Comparison of ENCODE assay signal across 11 cellular contexts in the genomic region with DNA sequence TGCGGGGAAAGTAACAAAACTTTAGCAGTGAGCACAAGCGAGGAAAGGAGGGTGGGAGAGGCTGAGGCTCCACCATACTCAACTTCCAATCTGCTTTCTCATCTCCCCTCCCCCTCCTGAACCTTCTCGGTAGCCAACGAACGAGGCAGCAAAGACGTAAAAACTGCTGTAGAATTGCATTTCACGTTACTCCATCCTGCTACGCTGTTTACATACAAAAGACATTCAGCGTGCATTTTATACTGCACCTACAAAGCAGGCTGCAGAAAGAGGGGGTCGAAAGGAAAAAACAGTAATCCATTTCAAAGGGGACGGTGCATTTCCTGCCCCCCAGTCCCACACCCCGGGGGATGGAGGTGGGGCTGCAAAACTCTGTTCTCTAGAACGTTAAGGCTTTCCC. TPM values are rescaled to one million over a fixed set of nuclear protein-coding genes. Genes with fewer than 3 reads are reported as not detected.
DNase-seq lines count a peak whose midpoint lies in the region; ATAC-seq, FAIRE-seq and TF ChIP-seq lines count a peak whose summit lies in the region.
"Had no signal": no experiment of that assay in that cellular context is flagged by ENCODE, and none has a peak within 500 bp of the region (broad histone marks: within the 10 kb centered on the region; RNA-seq: fewer than 3 reads in every experiment).

No MANE protein-coding gene starts in this region.

- no peak overlapping the region for H2BK120ac ChIP-seq in mesenchymal stem cell (ENCODE audit: low read depth, low read length)

- peaks cover 52% of the 10 kb centered on the region for H3K4me1 ChIP-seq in endothelial cell of umbilical vein (ENCODE audit: control insufficient read depth, extremely low read depth, insufficient read depth, low read length)
- H3K4me1 ChIP-seq in mesenchymal stem cell (ENCODE audit: control insufficient read depth, insufficient read depth, low read depth, low read length): peaks cover 8% of the 10 kb centered on the region
- no peaks in the 10 kb centered on the region for H3K4me1 ChIP-seq in small intestine (ENCODE audit: control insufficient read depth in 2 of 2, insufficient read depth in 1 of 2, low read depth in 1 of 2, low read length in 1 of 2)
- no peaks in the 10 kb centered on the region for H3K4me1 ChIP-seq in Karpas-422 (ENCODE audit: low read length)

- no peaks in the 10 kb centered on the region; the same call in 1 of the 2 replicates for H3K27me3 ChIP-seq in MG63
- H3K27me3 ChIP-seq in endothelial cell of umbilical vein (ENCODE audit: control insufficient read depth in 2 of 2, insufficient read depth in 2 of 2, low read length in 2 of 2): no peaks in the 10 kb centered on the region
- peaks cover 13 to 20% of the 10 kb centered on the region in 2 experiments for H3K27me3 ChIP-seq in mesenchymal stem cell (ENCODE audit: control insufficient read depth in 1 of 2, insufficient read depth in 1 of 2, low read length in 2 of 2)
- H3K27me3 ChIP-seq in small intestine (ENCODE audit: control insufficient read depth in 2 of 2, insufficient read depth in 2 of 2, low read length in 2 of 2): peaks cover 0 to 5% of the 10 kb centered on the region in 2 donors
- H3K27me3 ChIP-seq in Karpas-422 (ENCODE audit: low read length): no peaks in the 10 kb centered on the region

- H3K27ac Mint-ChIP-seq in type B pancreatic cell (peak overlapping the region; percentile 91), immature natural killer cell (no peak overlapping the region)
- H3K27ac Mint-ChIP-seq: stimulated activated naive CD8-positive, alpha-beta T cell treated with anti-CD3 and anti-CD28 coated beads, Interleukin-15, Interleukin-2, amounts not matched to agents 100 ng/mL and 50 ng/mL, for 24 hours had no signal

- POLR2A ChIA-PET in endothelial cell of umbilical vein (lab: Charles Lee): interaction anchor here (0.7 to 2.0 kb wide), 8 partner anchors 17 to 93 kb away, joined by 3 to 30 read pairs (median 5); no protein-coding TSS in a partner anchor

- no peak for TF ChIP-seq POLR2A in endothelial cell of umbilical vein (IDR thresholded peaks at IDR 0.05; ENCODE audit: low read depth, low read length)

- H2BK12ac ChIP-seq in mesenchymal stem cell (ENCODE audit: low read length in 2 of 2): peak overlapping the region; percentile 9 to 10

- no peaks in the 10 kb centered on the region for H3K9me1 ChIP-seq in endothelial cell of umbilical vein (replicated peaks; ENCODE audit: control insufficient read depth, extremely low read depth, insufficient read depth, low read length)

- peaks cover 9% of the 10 kb centered on the region for H3K4me1 Mint-ChIP-seq in type B pancreatic cell (ENCODE audit: unreplicated experiment)
- H3K4me1 Mint-ChIP-seq in immature natural killer cell: no peaks in the 10 kb centered on the region

- no TSS peak for BruUV-seq in endothelial cell of umbilical vein (replicated peaks; lab: Mats Ljungman, UMichigan)

- intact Hi-C loops in endothelial cell of umbilical vein (cut with micrococcal nuclease): loop anchor here (1.0 to 5.0 kb wide), 4 partner anchors 35 to 205 kb away; no protein-coding TSS in a partner anchor

- no peak overlapping the region for H2BK15ac ChIP-seq in mesenchymal stem cell (ENCODE audit: low read depth, poor library complexity, severe bottlenecking)

- H3K9ac ChIP-seq in endothelial cell of umbilical vein (replicated peaks; ENCODE audit: extremely low read depth, insufficient read depth, low read length): peak overlapping the region; percentile 98
- peak overlapping the region; percentile 89 for H3K9ac ChIP-seq in mesenchymal stem cell (ENCODE audit: low read length)
- no peak overlapping the region for H3K9ac ChIP-seq in Karpas-422 (ENCODE audit: low read length)

- peak overlapping the region in 1 of 2 experiments; percentile 1 for H3K14ac ChIP-seq in mesenchymal stem cell (ENCODE audit: low read length in 2 of 2)

- H3K36me3 ChIP-seq in MG63 (no peaks in the 10 kb centered on the region; the same call in 1 of the 2 replicates), endothelial cell of umbilical vein (ENCODE audit: control insufficient read depth in 2 of 2, extremely low read depth in 1 of 2, insufficient read depth in 2 of 2, low read length in 2 of 2) (peaks cover 23 to 37% of the 10 kb centered on the region in 2 experiments), mesenchymal stem cell (ENCODE audit: control insufficient read depth in 1 of 2, insufficient read depth in 2 of 2, low read depth in 1 of 2, low read length in 2 of 2) (peaks cover 0 to 33% of the 10 kb centered on the region in 2 experiments), small intestine (ENCODE audit: control insufficient read depth in 2 of 2, insufficient read depth in 2 of 2, low read length in 2 of 2) (no peaks in the 10 kb centered on the region), Karpas-422 (ENCODE audit: insufficient read depth, low read length) (no peaks in the 10 kb centered on the region)
- H3K36me3 ChIP-seq: neutrophil had no signal

- peak overlapping the region in 1 of 2 experiments; percentile 45 for H3K4ac ChIP-seq in mesenchymal stem cell (ENCODE audit: low read depth in 1 of 2, low read length in 2 of 2)

- H2AK5ac ChIP-seq in mesenchymal stem cell (ENCODE audit: low read length, severe bottlenecking): no peak overlapping the region

- H4K91ac ChIP-seq in mesenchymal stem cell (ENCODE audit: low read length): no peak overlapping the region

- TF ChIP-seq CTCF in endothelial cell of umbilical vein (IDR thresholded peaks at IDR 0.05; ENCODE audit: extremely low read depth in 1 of 2, insufficient read depth in 1 of 2, low read depth in 1 of 2, low read length in 2 of 2): no peak
- no peak for TF ChIP-seq CTCF in type B pancreatic cell (conservative IDR thresholded peaks at IDR 0.05)

- no peak overlapping the region for H2BK5ac ChIP-seq in mesenchymal stem cell (ENCODE audit: low read depth, low read length, poor library complexity, severe bottlenecking)

- H4K8ac ChIP-seq in mesenchymal stem cell (ENCODE audit: low read length): no peak overlapping the region

- H3K23ac ChIP-seq in mesenchymal stem cell (ENCODE audit: low read length in 2 of 2): peak overlapping the region in 1 of 2 experiments; percentile 9

- H4K20me1 ChIP-seq in endothelial cell of umbilical vein (replicated peaks; ENCODE audit: control insufficient read depth, extremely low read depth, insufficient read depth, low read length): no peaks in the 10 kb centered on the region
- no peaks in the 10 kb centered on the region for H4K20me1 ChIP-seq in Karpas-422 (ENCODE audit: insufficient read depth, low read depth, low read length)

- H3K4me3 Mint-ChIP-seq in type B pancreatic cell (peak overlapping the region; percentile 88), immature natural killer cell (no peak overlapping the region)
- H3K4me3 Mint-ChIP-seq: stimulated activated naive CD8-positive, alpha-beta T cell treated with anti-CD3 and anti-CD28 coated beads, Interleukin-15, Interleukin-2, amounts not matched to agents 100 ng/mL and 50 ng/mL, for 24 hours had no signal

- H3K9me3 ChIP-seq in MG63 (no peaks in the 10 kb centered on the region), endothelial cell of umbilical vein (replicated peaks; ENCODE audit: control insufficient read depth, insufficient read depth, low read length) (no peaks in the 10 kb centered on the region), mesenchymal stem cell (ENCODE audit: control insufficient read depth, low read length) (no peaks in the 10 kb centered on the region), small intestine (ENCODE audit: control insufficient read depth, low read depth) (no peaks in the 10 kb centered on the region), Karpas-422 (ENCODE audit: low read length) (no peaks in the 10 kb centered on the region)
- H3K9me3 ChIP-seq: neutrophil had no signal

- H3K27ac ChIP-seq in endothelial cell of umbilical vein (ENCODE audit: insufficient read depth, low read depth, low read length): peak overlapping the region; percentile 82
- H3K27ac ChIP-seq in mesenchymal stem cell (ENCODE audit: low read length, poor library complexity, severe bottlenecking): no peak overlapping the region
- no peak overlapping the region for H3K27ac ChIP-seq in small intestine (ENCODE audit: low read depth in 1 of 2, low read length in 1 of 2)
- no peak overlapping the region for H3K27ac ChIP-seq in Karpas-422 (ENCODE audit: low read length)
- H3K27ac ChIP-seq: neutrophil had no signal

- CTCF ChIA-PET in endothelial cell of umbilical vein (lab: Charles Lee): interaction anchor here (0.9 to 1.9 kb wide), 6 partner anchors 39 to 208 kb away, joined by 3 to 25 read pairs (median 6); no protein-coding TSS in a partner anchor

- H3K36me3 Mint-ChIP-seq in type B pancreatic cell (no peaks in the 10 kb centered on the region), immature natural killer cell (no peaks in the 10 kb centered on the region)

- FAIRE-seq in endothelial cell of umbilical vein (lab: Jason Lieb, UNC) (peak; percentile 50), small intestine (lab: Jason Lieb, UNC) (no peak)

- H3K4me2 ChIP-seq in endothelial cell of umbilical vein (ENCODE audit: insufficient read depth, low read length): peak overlapping the region; percentile 99
- peak overlapping the region; percentile 98 for H3K4me2 ChIP-seq in mesenchymal stem cell (ENCODE audit: low read length, poor library complexity, severe bottlenecking)
- H3K4me2 ChIP-seq in Karpas-422 (ENCODE audit: low read depth, low read length, poor library complexity, severe bottlenecking): no peak overlapping the region

- no peak overlapping the region for H2AFZ ChIP-seq in endothelial cell of umbilical vein (ENCODE audit: low read depth, low read length)
- peak overlapping the region; percentile 64 for H2AFZ ChIP-seq in mesenchymal stem cell (ENCODE audit: low read depth, low read length)
- no peak overlapping the region for H2AFZ ChIP-seq in Karpas-422 (ENCODE audit: low read length)

- H3K79me2 ChIP-seq in endothelial cell of umbilical vein (ENCODE audit: control insufficient read depth, insufficient read depth, low read length): peaks cover 69% of the 10 kb centered on the region
- H3K79me2 ChIP-seq in Karpas-422 (ENCODE audit: low read length): no peaks in the 10 kb centered on the region

- no peaks in the 10 kb centered on the region for H3K79me1 ChIP-seq in mesenchymal stem cell (replicated peaks; ENCODE audit: low read length, poor library complexity, severe bottlenecking)

- dilution Hi-C loops in endothelial cell of umbilical vein (cut with MboI; ENCODE audit: extremely low pct_ligation_motif_present, low sequenced_read_pairs): no loop called here

- peak overlapping the region; percentile 37 to 68 for H3K18ac ChIP-seq in mesenchymal stem cell (ENCODE audit: low read depth in 1 of 2, low read length in 2 of 2)

- 2% methylated on average over 13 of the region's 13 CpGs for WGBS in mesenchymal stem cell
- 5 to 14% (median 10%) methylated on average over 13 of the region's 13 CpGs for WGBS in small intestine, 3 donors

- no peaks in the 10 kb centered on the region for H3K9me2 ChIP-seq in Karpas-422 (replicated peaks; ENCODE audit: insufficient read depth, low read length)

- H3K27me3 Mint-ChIP-seq in type B pancreatic cell (peaks cover 48% of the 10 kb centered on the region), immature natural killer cell (ENCODE audit: low read depth in 3 of 3) (peaks cover 4 to 9% (median 9%) of the 10 kb centered on the region in 3 donors)

- ATAC-seq in GM18870 (IDR thresholded peaks at IDR 0.05; ENCODE audit: unreplicated experiment): no peak

- H3K9me3 Mint-ChIP-seq in type B pancreatic cell: no peaks in the 10 kb centered on the region
- peaks cover 3 to 12% (median 5%) of the 10 kb centered on the region in 6 donors for H3K9me3 Mint-ChIP-seq in immature natural killer cell
- H3K9me3 Mint-ChIP-seq: stimulated activated naive CD8-positive, alpha-beta T cell treated with anti-CD3 and anti-CD28 coated beads, Interleukin-15, Interleukin-2, amounts not matched to agents 100 ng/mL and 50 ng/mL, for 24 hours had no signal

- DNase-seq in MG63 (no peak), endothelial cell of umbilical vein (ENCODE audit: low read depth, low spot score) (peak; percentile 79), mesenchymal stem cell (peak; percentile 69), type B pancreatic cell (ENCODE audit: extremely low spot score, unreplicated experiment) (no peak), small intestine (no peak), Karpas-422 (no peak), immature natural killer cell (no peak)
- DNase-seq: NCI-H2171 had no signal

- H3K4me3 ChIP-seq in MG63: peak overlapping the region; percentile 62
- peak overlapping the region; percentile 57 to 97 (median 91) for H3K4me3 ChIP-seq in endothelial cell of umbilical vein (replicated peaks in 1 of 3; ENCODE audit: insufficient read depth in 1 of 3, low read depth in 1 of 3, low read length in 3 of 3)
- H3K4me3 ChIP-seq in mesenchymal stem cell (ENCODE audit: insufficient read depth in 1 of 2, low read depth in 1 of 2, low read length in 2 of 2): peak overlapping the region in 1 of 2 experiments; percentile 94
- no peak overlapping the region for H3K4me3 ChIP-seq in small intestine (ENCODE audit: low read depth in 1 of 2, low read length in 2 of 2)
- H3K4me3 ChIP-seq in Karpas-422 (ENCODE audit: low read length): no peak overlapping the region

RNA-seq across cellular contexts. Expression of a gene that starts 1.1 kb away (rescaled TPM):
- total RNA-seq in MG63 (2014; rRNA removed; shearing (Covaris generic); ENCODE audit: low replicate concordance): 69.2 and 70.3 TPM in 2 replicates
- total RNA-seq in endothelial cell of umbilical vein (2,354 and 2,981 TPM in 2 replicates), type B pancreatic cell (ENCODE audit: low replicate concordance) (92.5 and 344 TPM in 2 replicates)
- polyA plus RNA-seq in endothelial cell of umbilical vein (10,356 and 11,813 TPM in 2 replicates), small intestine (10 to 100 TPM in 1 of 3 donors, 1 to 10 TPM in 1, under 1 TPM in 1; 0.89 to 50.1 (median 5.9) TPM), immature natural killer cell (not detected)
- polyA plus RNA-seq in endothelial cell of umbilical vein (2011; cell fraction: cytosol; rRNA removed): 7,787 and 8,501 TPM in 2 replicates
- 6,181 and 7,713 TPM in 2 replicates for polyA plus RNA-seq in endothelial cell of umbilical vein (2011; cell fraction: nucleus; rRNA removed)
- polyA plus RNA-seq in endothelial cell of umbilical vein (2012): 2,631 and 3,819 TPM in 2 replicates
- 9,211 and 9,669 TPM in 2 replicates for polyA minus RNA-seq in endothelial cell of umbilical vein
- polyA minus RNA-seq in endothelial cell of umbilical vein (2011; cell fraction: cytosol; rRNA and poly(A)+ RNA removed): 38.8 TPM
- 5,639 and 5,640 TPM in 2 replicates for polyA minus RNA-seq in endothelial cell of umbilical vein (2011; cell fraction: nucleus; rRNA and poly(A)+ RNA removed)
- 351 TPM for polyA plus RNA-seq in mesenchymal stem cell (2013, experiment 1 of 2)
- polyA plus RNA-seq in mesenchymal stem cell (2013, experiment 2 of 2): 352 TPM
- 3.2 TPM in 1 of 2 replicates, not detected in the other for total RNA-seq in Karpas-422 (2014; rRNA removed; shearing (Covaris generic); ENCODE audit: low replicate concordance)

Comparison
In these comparisons a context has a peak if more than half of its experiments do, and no peak if none do; other contexts are left out.
1. DNase-seq: peak in endothelial cell of umbilical vein (single experiment) and mesenchymal stem cell (single experiment); none in MG63 (single experiment), type B pancreatic cell (single experiment), small intestine (single experiment), Karpas-422 (single experiment) and immature natural killer cell (0 of 3).
2. H3K4me3 ChIP-seq: peak in MG63 (single experiment) and endothelial cell of umbilical vein (3 of 3); none in small intestine (0 of 2) and Karpas-422 (single experiment).